8 cellular contexts compared by ENCODE assay signal in the genomic region with DNA sequence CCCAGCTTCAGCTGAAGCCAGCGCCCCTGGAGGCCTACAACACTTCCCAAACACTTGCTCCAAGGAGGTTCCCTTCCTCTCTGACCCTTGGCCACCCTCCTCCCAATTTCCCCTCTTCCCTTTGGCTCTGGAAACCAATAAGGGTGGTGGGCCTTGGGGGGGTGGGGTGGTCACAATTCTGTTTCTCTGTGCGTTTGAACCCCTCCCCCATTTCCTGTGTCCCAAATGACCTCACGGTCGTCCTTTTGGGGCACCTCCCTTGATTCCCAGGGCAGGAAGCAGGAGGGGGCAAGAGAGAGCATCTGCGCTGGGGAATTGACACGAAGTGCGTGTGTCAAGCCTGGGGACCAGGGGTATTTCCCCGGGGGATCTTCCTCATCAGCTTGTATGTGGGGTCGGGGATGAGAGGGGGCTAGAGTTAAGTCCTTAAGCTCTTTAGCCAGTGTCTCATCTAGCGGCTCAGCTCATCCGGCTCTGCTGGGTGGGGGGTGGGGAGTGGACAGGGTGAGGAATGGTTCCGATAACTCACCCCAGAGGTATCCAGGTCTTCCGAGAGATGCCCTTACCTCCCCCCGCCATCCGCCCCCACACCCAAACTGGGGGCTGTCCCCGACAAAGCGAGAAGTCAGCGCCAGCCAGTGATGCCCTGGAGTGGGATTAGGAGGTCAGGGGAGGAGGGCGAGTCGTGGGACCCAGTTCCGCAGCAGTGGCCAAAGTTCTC. TPM values are rescaled to one million over a fixed set of nuclear protein-coding genes. Genes with fewer than 3 reads are reported as not detected.
DNase-seq lines count a peak whose midpoint lies in the region; ATAC-seq, FAIRE-seq and TF ChIP-seq lines count a peak whose summit lies in the region.

No MANE protein-coding gene starts in this region.

- no peak for TF ChIP-seq POLR2A in GM12891 (IDR thresholded peaks at IDR 0.05; ENCODE audit: low read depth, low read length)

- CTCF ChIA-PET in Caco-2 (lab: Charles Lee), result interaction anchor here (0.7 to 3.8 kb wide), 10 partner anchors 9 to 117 kb away, joined by 3 to 50 read pairs (median 10); a partner anchor contains a TSS

- H3K4me3 ChIP-seq in Caco-2 (ENCODE audit: low read depth, low read length) (peak overlapping the region; percentile 52), MG63 (no peak overlapping the region)

- H3K27ac Mint-ChIP-seq in Caco-2 (ENCODE audit: unreplicated experiment) (no peak overlapping the region), nephron (no peak overlapping the region)
- H3K27ac Mint-ChIP-seq in dendritic cell treated with granulocyte-macrophage colony-stimulating factor and Interleukin-4, amounts not matched to agents 40 ng/mL and 50 ng/mL, for 4 days, result no peak overlapping the region

- ATAC-seq in HG03095 (IDR thresholded peaks at IDR 0.05; ENCODE audit: unreplicated experiment) (peak; percentile 2), HG02798 (IDR thresholded peaks at IDR 0.05; ENCODE audit: poor library complexity, unreplicated experiment) (no peak)

- BruUV-seq in Caco-2 (replicated peaks; lab: Mats Ljungman, UMichigan), result TSS peak; percentile 21

- DNase-seq in Caco-2 (no peak), MG63 (no peak), NCI-H1436 (lab: John Stamatoyannopoulos, UW) (no peak), GM12891 (ENCODE audit: insufficient read length, low spot score) (no peak)

- intact Hi-C loops in Caco-2 (cut with micrococcal nuclease; ENCODE audit: unreplicated experiment), result loop anchor here (1.0 to 2.0 kb wide), 2 partner anchors 14 to 17 kb away; no protein-coding TSS in a partner anchor
- intact Hi-C loops in dendritic cell treated with granulocyte-macrophage colony-stimulating factor and Interleukin-4, amounts not matched to agents 40 ng/mL and 50 ng/mL, for 4 days (cut with micrococcal nuclease), result loop anchor here (5.0 kb wide), 1 partner anchor 36 kb away; no protein-coding TSS in a partner anchor

- H3K4me1 ChIP-seq in Caco-2, result peaks cover 24% of the 10 kb centered on the region

- H3K9me3 Mint-ChIP-seq in Caco-2 (ENCODE audit: unreplicated experiment) (no peaks in the 10 kb centered on the region), nephron (no peaks in the 10 kb centered on the region)
- no peaks in the 10 kb centered on the region for H3K9me3 Mint-ChIP-seq in dendritic cell treated with granulocyte-macrophage colony-stimulating factor and Interleukin-4, amounts not matched to agents 40 ng/mL and 50 ng/mL, for 4 days

- H3K36me3 ChIP-seq in Caco-2 (ENCODE audit: control insufficient read depth, insufficient read depth, low read length), result no peaks in the 10 kb centered on the region
- H3K36me3 ChIP-seq in MG63, result peaks cover 4% of the 10 kb centered on the region

- H3K9me3 ChIP-seq in Caco-2 (no peaks in the 10 kb centered on the region), MG63 (no peaks in the 10 kb centered on the region)

- FAIRE-seq in GM12891 (lab: Jason Lieb, UNC), result no peak

- H3K36me3 Mint-ChIP-seq in Caco-2 (ENCODE audit: insufficient read depth, unreplicated experiment), result peaks cover 22% of the 10 kb centered on the region
- H3K36me3 Mint-ChIP-seq in dendritic cell treated with granulocyte-macrophage colony-stimulating factor and Interleukin-4, amounts not matched to agents 40 ng/mL and 50 ng/mL, for 4 days (ENCODE audit: low read depth), result peaks cover 18% of the 10 kb centered on the region
- peaks cover 9% of the 10 kb centered on the region for H3K36me3 Mint-ChIP-seq in nephron (ENCODE audit: low read depth)

- H3K4me1 Mint-ChIP-seq in Caco-2 (ENCODE audit: low read depth, unreplicated experiment), result peaks cover 10% of the 10 kb centered on the region
- peaks cover 58% of the 10 kb centered on the region for H3K4me1 Mint-ChIP-seq in dendritic cell treated with granulocyte-macrophage colony-stimulating factor and Interleukin-4, amounts not matched to agents 40 ng/mL and 50 ng/mL, for 4 days (ENCODE audit: low read depth)
- peaks cover 47% of the 10 kb centered on the region for H3K4me1 Mint-ChIP-seq in nephron

- H3K4me3 Mint-ChIP-seq in Caco-2 (ENCODE audit: unreplicated experiment), result peak overlapping the region; percentile 72
- H3K4me3 Mint-ChIP-seq in dendritic cell treated with granulocyte-macrophage colony-stimulating factor and Interleukin-4, amounts not matched to agents 40 ng/mL and 50 ng/mL, for 4 days, result peak overlapping the region; percentile 96
- H3K4me3 Mint-ChIP-seq in nephron, result peak overlapping the region; percentile 53 to 77 (median 75)

- H3K27me3 ChIP-seq in Caco-2 (replicated peaks; ENCODE audit: control insufficient read depth, insufficient read depth, low read length) (no peaks in the 10 kb centered on the region), MG63 (no peaks in the 10 kb centered on the region)

- POLR2A ChIA-PET in Caco-2 (lab: Charles Lee), result interaction anchor here (0.9 kb wide), 1 partner anchor 88 kb away, joined by 3 read pairs; a partner anchor contains a TSS

- TF ChIP-seq CTCF in Caco-2 (IDR thresholded peaks at IDR 0.05; ENCODE audit: insufficient read depth in 1 of 2, low read depth in 1 of 2, low read length in 1 of 2, severe bottlenecking in 1 of 2, unreplicated experiment in 1 of 2), result no peak
- TF ChIP-seq CTCF in nephron (IDR thresholded peaks at IDR 0.05; ENCODE audit: unreplicated experiment in 3 of 3), result no peak

- no peaks in the 10 kb centered on the region for H3K27me3 Mint-ChIP-seq in Caco-2 (ENCODE audit: insufficient read depth, unreplicated experiment)
- H3K27me3 Mint-ChIP-seq in dendritic cell treated with granulocyte-macrophage colony-stimulating factor and Interleukin-4, amounts not matched to agents 40 ng/mL and 50 ng/mL, for 4 days, result peaks cover 53% of the 10 kb centered on the region
- H3K27me3 Mint-ChIP-seq in nephron (ENCODE audit: low read depth), result peaks cover 78% of the 10 kb centered on the region

TF ChIP-seq in GM12891, 5 proteins besides CTCF, POLR2A, EP300 and RAD21:
- TF ChIP-seq SPI1 (IDR thresholded peaks at IDR 0.05; ENCODE audit: low read depth, low read length), result no peak
- no peak for TF ChIP-seq POLR2AphosphoS5 (IDR thresholded peaks at IDR 0.05; ENCODE audit: low read depth, low read length)

RNA-seq across cellular contexts. Expression of a gene that starts 0.6 kb away (rescaled TPM):
- total RNA-seq in Caco-2 (2022), result 5.3 and 6.1 TPM in 2 replicates
- not detected in 2 replicates for total RNA-seq in MG63 (2014; rRNA removed; shearing (Covaris generic); ENCODE audit: low replicate concordance)
- polyA plus RNA-seq in GM12891 (2012; ENCODE audit: low read depth, missing spikeins), result 17.2 TPM

RNA-seq across cellular contexts. Expression of a gene that starts 9.4 kb away (rescaled TPM):
- 0.28 TPM in 1 of 2 replicates, not detected in the other for total RNA-seq in Caco-2 (2022)
- not detected in 2 replicates for total RNA-seq in MG63 (2014; rRNA removed; shearing (Covaris generic); ENCODE audit: low replicate concordance)
- 0.13 TPM for polyA plus RNA-seq in GM12891 (2012; ENCODE audit: low read depth, missing spikeins)

RNA-seq across cellular contexts. Expression of a gene that starts 21.7 kb away (rescaled TPM):
- 5.7 and 7.8 TPM in 2 replicates for total RNA-seq in Caco-2 (2022)
- total RNA-seq in MG63 (2014; rRNA removed; shearing (Covaris generic); ENCODE audit: low replicate concordance), result 0.23 TPM in 1 of 2 replicates, not detected in the other
- 1.4 TPM for polyA plus RNA-seq in GM12891 (2012; ENCODE audit: low read depth, missing spikeins)

RNA-seq across cellular contexts. Expression of a gene that starts 38.7 kb away (rescaled TPM):
- 28.3 and 33.2 TPM in 2 replicates for total RNA-seq in Caco-2 (2022)
- total RNA-seq in MG63 (2014; rRNA removed; shearing (Covaris generic); ENCODE audit: low replicate concordance), result 8.2 and 14.8 TPM in 2 replicates
- polyA plus RNA-seq in GM12891 (2012; ENCODE audit: low read depth, missing spikeins), result 2.7 TPM
